In genomic region chr13:109275848-109276247, GRCh38 we compare ENCODE assay signal across 1 cellular context.
TF ChIP-seq lines count a peak whose summit lies in the region.

No MANE protein-coding gene starts in this region.

TF ChIP-seq in GM23338, 12 proteins besides CTCF, POLR2A, EP300 and RAD21:
- no peak for TF ChIP-seq ZNF462 (CRISPR knock-in tag; IDR thresholded peaks at IDR 0.05)
- no peak for TF ChIP-seq ZNF331 (CRISPR knock-in tag; IDR thresholded peaks at IDR 0.05; ENCODE audit: low read depth)
- TF ChIP-seq JUNB (IDR thresholded peaks at IDR 0.05; ENCODE audit: unreplicated experiment), result no peak
- TF ChIP-seq NANOG (IDR thresholded peaks at IDR 0.05; ENCODE audit: borderline replicate concordance), result no peak
- no peak for TF ChIP-seq STAT1 (IDR thresholded peaks at IDR 0.05; ENCODE audit: unreplicated experiment)
- TF ChIP-seq POLR2AphosphoS5 (IDR thresholded peaks at IDR 0.05; ENCODE audit: low read depth), result no peak
- no peak for TF ChIP-seq EZH2 (IDR thresholded peaks at IDR 0.05; ENCODE audit: low read depth, unreplicated experiment)
- no peak for TF ChIP-seq ETS1 (IDR thresholded peaks at IDR 0.05)
- no peak for TF ChIP-seq EZH2phosphoT487 (IDR thresholded peaks at IDR 0.05; ENCODE audit: unreplicated experiment)
- no peak for TF ChIP-seq REST (IDR thresholded peaks at IDR 0.05; ENCODE audit: unreplicated experiment)
- TF ChIP-seq ZNF114 (CRISPR knock-in tag; IDR thresholded peaks at IDR 0.05), result no peak
- no peak for TF ChIP-seq CREB1 (CRISPR knock-in tag; IDR thresholded peaks at IDR 0.05; ENCODE audit: low read depth)
